Comparison of ENCODE assay signal across 27 cellular contexts in the genomic region with DNA sequence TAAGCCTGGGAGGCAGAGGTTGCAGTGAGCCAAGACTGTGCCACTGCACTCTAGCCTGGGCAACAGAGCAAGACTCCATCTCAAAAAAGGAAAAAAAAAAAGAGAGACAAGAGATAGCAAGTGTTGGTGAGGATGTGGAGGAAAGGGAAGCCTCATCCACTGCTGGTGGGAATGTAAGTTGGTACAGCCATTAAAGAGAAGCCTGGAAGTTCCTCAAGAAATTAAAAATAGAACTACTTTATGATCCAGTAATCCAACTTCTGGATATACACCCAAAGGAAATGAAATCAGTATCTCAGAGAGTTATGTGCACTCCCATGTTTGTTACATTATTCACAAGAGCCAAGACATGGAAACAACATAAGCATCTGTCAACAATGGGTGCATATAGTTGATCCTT.
"Had no signal": no experiment of that assay in that cellular context is flagged by ENCODE, and none has a peak within 500 bp of the region (broad histone marks: within the 10 kb centered on the region; RNA-seq: fewer than 3 reads in every experiment).

No MANE protein-coding gene starts in this region.

- FAIRE-seq: urothelium cell line had no signal

- H3K27me3 ChIP-seq: stomach, suprapubic skin, testis, thyroid gland, tibial artery, tibial nerve, transverse colon, upper lobe of left lung, upper lobe of right lung, uterus, vagina had no signal

- H3K36me3 ChIP-seq: stomach, suprapubic skin, thoracic aorta, thyroid gland, tibial artery, transverse colon, upper lobe of left lung, upper lobe of right lung, uterus, vagina had no signal

- H3K4me1 ChIP-seq: stomach, suprapubic skin, testis, tibial artery, tibial nerve, transverse colon, upper lobe of left lung, upper lobe of right lung, uterus, vagina had no signal

- ATAC-seq: stimulated activated effector memory CD8-positive, alpha-beta T cell treated with anti-CD3 and anti-CD28 coated beads, Interleukin-12 subunit alpha, Interleukin-12 subunit beta, amount 100 ng/mL, for 72 hours; stimulated activated memory B cell treated with anti-CD40 and anti-IgM and Interleukin-4, amounts not matched to agents 10 μg/mL and 1 μg/mL and 100 μg/mL, for 72 hours; stimulated activated naive B cell treated with anti-CD40 and anti-IgM and Interleukin-4, amounts not matched to agents 10 μg/mL and 1 μg/mL and 100 μg/mL, for 72 hours; stimulated activated naive CD8-positive, alpha-beta T cell treated with anti-CD3 and anti-CD28 coated beads, Interleukin-15, amount 100 ng/mL, for 72 hours; stimulated activated naive CD8-positive, alpha-beta T cell treated with anti-CD3 and anti-CD28 coated beads, Interleukin-15, Interleukin-2, amounts not matched to agents 100 U/mL and 50 U/mL, for 24 hours; upper lobe of right lung had no signal

- H3K27ac ChIP-seq: stomach, suprapubic skin, testis, thoracic aorta, thyroid gland, tibial artery, tibial nerve, transverse colon, upper lobe of left lung, upper lobe of right lung, uterus, vagina had no signal

- H3K4me3 ChIP-seq: stomach, suprapubic skin, testis, thoracic aorta, thyroid gland, tibial artery, tibial nerve, transverse colon, upper lobe of left lung, upper lobe of right lung, uterus, vagina had no signal

- H3K9me3 ChIP-seq: stomach, suprapubic skin, testis, thoracic aorta, thyroid gland, tibial artery, tibial nerve, transverse colon, upper lobe of left lung, upper lobe of right lung, uterus, vagina had no signal

- DNase-seq: stimulated activated CD4-positive, alpha-beta T cell treated with anti-CD3 and anti-CD28 coated beads, Interleukin-2, amount 100 ng/mL, for 48 hours; stimulated activated CD4-positive, alpha-beta T cell treated with anti-CD3 and anti-CD28 coated beads, Interleukin-4, amount 100 ng/mL, for 1 hour; stimulated activated CD4-positive, alpha-beta T cell treated with anti-CD3 and anti-CD28 coated beads, Interleukin-4, amount 100 ng/mL, for 24 hours; stimulated activated CD4-positive, alpha-beta T cell treated with anti-CD3 and anti-CD28 coated beads, Interleukin-4, amount 100 ng/mL, for 4 hours; stimulated activated CD8-positive, alpha-beta memory T cell treated with anti-CD3 and anti-CD28 coated beads, Interleukin-4, amount 100 ng/mL, for 48 hours; stimulated activated naive B cell treated with anti-CD40 and anti-IgM and Interleukin-4, amounts not matched to agents 10 μg/mL and 1 μg/mL and 100 μg/mL, for 72 hours; stimulated activated naive CD4-positive, alpha-beta T cell; stimulated activated naive CD4-positive, alpha-beta T cell treated with Interleukin-2 at 50 U/mL for 16 hours; stimulated activated naive CD8-positive, alpha-beta T cell treated with anti-CD3 and anti-CD28 coated beads, Interleukin-15, amount 100 ng/mL, for 72 hours; stimulated activated naive CD8-positive, alpha-beta T cell treated with anti-CD3 and anti-CD28 coated beads, Interleukin-15, Interleukin-2, amounts not matched to agents 100 U/mL and 50 U/mL, for 24 hours; stomach; substantia nigra; testis; thyroid gland; tibial artery; transverse colon; trophoblast cell; upper lobe of left lung; upper lobe of right lung; uterus had no signal
